In genomic region chr2:202014328-202015034, GRCh38 we compare ENCODE assay signal across 20 cellular contexts. TPM values are rescaled to one million over a fixed set of nuclear protein-coding genes. Genes with fewer than 3 reads are reported as not detected.
DNase-seq lines count a peak whose midpoint lies in the region; ATAC-seq, FAIRE-seq and TF ChIP-seq lines count a peak whose summit lies in the region.
"Had no signal": no experiment of that assay in that cellular context is flagged by ENCODE, and none has a peak within 500 bp of the region (broad histone marks: within the 10 kb centered on the region; RNA-seq: fewer than 3 reads in every experiment).

No MANE protein-coding gene starts in this region.

- no peak overlapping the region for H3K4ac ChIP-seq in neuronal stem cell (ENCODE audit: low read length)

- H2BK15ac ChIP-seq in neuronal stem cell (ENCODE audit: low read length), result peak overlapping the region; percentile 12

- in situ Hi-C loops in HepG2 (cut with HindIII; ENCODE audit: extremely low pct_ligation_motif_present, low pct_unique_long_range_greater_than_20kb), result no loop called here

- no peak overlapping the region for H2BK120ac ChIP-seq in neuronal stem cell (ENCODE audit: low read depth, low read length)

- no CpG with 5 or more reads among the region's 12 CpGs for WGBS in neuronal stem cell (ENCODE audit: extremely low coverage in 2 of 2, insufficient read length in 2 of 2, insufficient replicate concordance in 1 of 2), 2 donors
- 39% methylated on average over 12 of the region's 12 CpGs for WGBS in HepG2 (ENCODE audit: low lambda C conversion rate)

- H3K27me3 ChIP-seq in PC-3 (ENCODE audit: low read length), result 0 out of 2 replicates have a peak, but pooled peaks cover 13% of the 10 kb centered on the region
- peaks cover 10% of the 10 kb centered on the region for H3K27me3 ChIP-seq in foreskin keratinocyte
- no peaks in the 10 kb centered on the region for H3K27me3 ChIP-seq in neuronal stem cell (ENCODE audit: control insufficient read depth in 3 of 3, insufficient read depth in 3 of 3, low read depth in 1 of 3, low read length in 3 of 3)
- H3K27me3 ChIP-seq in HepG2 (ENCODE audit: control insufficient read depth in 1 of 2, insufficient read depth in 2 of 2, low read length in 2 of 2), result 0 out of 5 replicates have a peak, but pooled peaks cover 0 to 5% of the 10 kb centered on the region in 2 experiments
- H3K27me3 ChIP-seq: BLaER1, gastroesophageal sphincter, thyroid gland had no signal

- no peaks in the 10 kb centered on the region for H4K20me1 ChIP-seq in PC-3 (ENCODE audit: low read length)
- no peaks in the 10 kb centered on the region for H4K20me1 ChIP-seq in HepG2 (ENCODE audit: insufficient read depth, low read length)
- H4K20me1 ChIP-seq: BLaER1 had no signal

- no peak for TF ChIP-seq POLR2A in HepG2 (IDR thresholded peaks at IDR 0.05; ENCODE audit: insufficient read depth in 1 of 2, low read depth in 2 of 2, low read length in 2 of 2)

- no peak for TF ChIP-seq RAD21 in HepG2 (CRISPR knock-in tag; IDR thresholded peaks at IDR 0.05)

- CTCF ChIA-PET in HEK293 (lab: Yijun Ruan, JAX), result interaction anchor here (0.5 to 0.8 kb wide), 3 partner anchors 58 to 216 kb away, joined by 3 to 4 read pairs (median 3); no protein-coding TSS in a partner anchor
- CTCF ChIA-PET in PC-3 (lab: Charles Lee), result no interaction called here
- CTCF ChIA-PET in HepG2 (lab: Yijun Ruan, JAX; ENCODE audit: low intra/inter-chr PET ratio, low total read pairs), result no interaction called here

- H2BK5ac ChIP-seq in neuronal stem cell (ENCODE audit: low read length), result no peak overlapping the region

- FAIRE-seq in HepG2 (lab: Jason Lieb, UNC), result no peak
- FAIRE-seq: D721Med, TTC549 had no signal

- no peaks in the 10 kb centered on the region for H3F3A ChIP-seq in PC-3 (ENCODE audit: low read length, unreplicated experiment)

- ATAC-seq in PC-3 (peak; percentile 40; the same call in 1 of the 2 replicates), foreskin keratinocyte (peak; percentile 71), HepG2 (no peak), HG02938 (IDR thresholded peaks at IDR 0.05; ENCODE audit: unreplicated experiment) (no peak), GM21717 (IDR thresholded peaks at IDR 0.05; ENCODE audit: unreplicated experiment) (no peak), GM18511 (IDR thresholded peaks at IDR 0.05; ENCODE audit: unreplicated experiment) (no peak)
- ATAC-seq: gastroesophageal sphincter; lower lobe of right lung; stimulated activated memory B cell treated with anti-CD40 and anti-IgM and Interleukin-4, amounts not matched to agents 10 μg/mL and 1 μg/mL and 100 μg/mL, for 72 hours had no signal

- no peak overlapping the region for H2BK12ac ChIP-seq in neuronal stem cell (ENCODE audit: low read length)

- DNase-seq in PC-3, result peak; percentile 47
- DNase-seq in foreskin keratinocyte, result peak in 1 of 2 donors; percentile 53
- no peak for DNase-seq in neuronal stem cell (ENCODE audit: low spot score)
- DNase-seq in HepG2 (ENCODE audit: low spot score), result no peak
- DNase-seq: activated CD4-positive, alpha-beta T cell treated with anti-CD3 and anti-CD28 coated beads, Interleukin-2, amount 50 U/mL, for 4 hours; erythroblast; lower lobe of right lung; MV-4-11; NCI-H2081; PC-9; thyroid gland had no signal

- BruUV-seq in PC-3 (replicated peaks; lab: Mats Ljungman, UMichigan) (no TSS peak), HepG2 (replicated peaks; lab: Mats Ljungman, UMichigan) (no TSS peak)

- H3K27ac ChIP-seq in HEK293 (ENCODE audit: extremely low read depth, low read depth, low read length) (no peak overlapping the region), PC-3 (ENCODE audit: low read length) (no peak overlapping the region), foreskin keratinocyte (no peak overlapping the region), neuronal stem cell (replicated peaks; ENCODE audit: low read length) (no peak overlapping the region), HepG2 (ENCODE audit: extremely low read length, insufficient read depth, low read length) (no peak overlapping the region)
- H3K27ac ChIP-seq: BLaER1, gastroesophageal sphincter, lower lobe of right lung, PC-9, thyroid gland had no signal

- H3K9me3 ChIP-seq in HEK293 (ENCODE audit: control insufficient read depth, insufficient read depth, low read depth, low read length) (no peaks in the 10 kb centered on the region), PC-3 (ENCODE audit: low read length) (no peaks in the 10 kb centered on the region), neuronal stem cell (replicated peaks in 1 of 2; ENCODE audit: control insufficient read depth in 2 of 2, insufficient read depth in 1 of 2, low read depth in 1 of 2, low read length in 2 of 2) (no peaks in the 10 kb centered on the region), HepG2 (ENCODE audit: low read length) (no peaks in the 10 kb centered on the region)
- H3K9me3 ChIP-seq: gastroesophageal sphincter, lower lobe of right lung, thyroid gland had no signal

- no peaks in the 10 kb centered on the region for H3K79me2 ChIP-seq in PC-3 (ENCODE audit: low read length)
- H3K79me2 ChIP-seq in HepG2 (ENCODE audit: insufficient read depth, low read length), result no peaks in the 10 kb centered on the region

- TF ChIP-seq EP300 in HepG2 (IDR thresholded peaks at IDR 0.05; ENCODE audit: low read depth in 2 of 2, low read length in 2 of 2) (no peak), HepG2 (CRISPR knock-in tag; IDR thresholded peaks at IDR 0.05; ENCODE audit: borderline replicate concordance) (no peak)

- no peak overlapping the region for H4K8ac ChIP-seq in neuronal stem cell (ENCODE audit: low read depth, low read length)

- H3K4me3 ChIP-seq in HEK293 (ENCODE audit: low read depth, low read length) (no peak overlapping the region), PC-3 (ENCODE audit: low read length) (no peak overlapping the region), neuronal stem cell (ENCODE audit: low read length in 2 of 2) (no peak overlapping the region), HepG2 (replicated peaks in 1 of 3; ENCODE audit: insufficient read depth in 1 of 3, low read depth in 2 of 3, low read length in 3 of 3) (no peak overlapping the region)
- H3K4me3 ChIP-seq: BLaER1, gastroesophageal sphincter, lower lobe of right lung, PC-9, thyroid gland had no signal

- POLR2A ChIA-PET in HEK293 (lab: Yijun Ruan, JAX), result interaction anchor here (0.6 kb wide), 1 partner anchor 9 kb away, joined by 4 read pairs; no protein-coding TSS in a partner anchor
- POLR2A ChIA-PET in PC-3 (lab: Charles Lee; ENCODE audit: unreplicated experiment), result no interaction called here
- POLR2A ChIA-PET in HepG2 (lab: Yijun Ruan, JAX), result no interaction called here

- intact Hi-C loops in PC-3 (cut with micrococcal nuclease) (no loop called here), HepG2 (cut with micrococcal nuclease; ENCODE audit: unreplicated experiment) (no loop called here)

- H3K36me3 ChIP-seq in HEK293 (ENCODE audit: control insufficient read depth in 2 of 2, insufficient read depth in 1 of 2, low read length in 2 of 2) (no peaks in the 10 kb centered on the region), PC-3 (ENCODE audit: low read depth, low read length) (no peaks in the 10 kb centered on the region), neuronal stem cell (replicated peaks in 1 of 2; ENCODE audit: control insufficient read depth in 2 of 2, insufficient read depth in 2 of 2, low read length in 2 of 2) (no peaks in the 10 kb centered on the region), HepG2 (replicated peaks in 1 of 2; ENCODE audit: control insufficient read depth in 1 of 2, insufficient read depth in 2 of 2, low read length in 2 of 2) (no peaks in the 10 kb centered on the region)
- H3K36me3 ChIP-seq: BLaER1, gastroesophageal sphincter, lower lobe of right lung, thyroid gland had no signal

- H3K14ac ChIP-seq in neuronal stem cell (ENCODE audit: low read length), result no peak overlapping the region

- no peak overlapping the region for H2AFZ ChIP-seq in PC-3 (ENCODE audit: low read length)
- peak overlapping the region; percentile 54 for H2AFZ ChIP-seq in neuronal stem cell (ENCODE audit: low read length)
- H2AFZ ChIP-seq in HepG2 (ENCODE audit: low read length), result no peak overlapping the region
- H2AFZ ChIP-seq: PC-9 had no signal

- no peak overlapping the region for H3K9ac ChIP-seq in PC-3 (ENCODE audit: low read length)
- no peak overlapping the region for H3K9ac ChIP-seq in neuronal stem cell (ENCODE audit: low read depth, low read length, poor library complexity)
- H3K9ac ChIP-seq in HepG2 (ENCODE audit: insufficient read depth, low read depth, low read length), result no peak overlapping the region
- H3K9ac ChIP-seq: BLaER1 had no signal

- H3K4me1 ChIP-seq in HEK293 (ENCODE audit: control insufficient read depth, insufficient read depth, low read length), result peaks cover 10% of the 10 kb centered on the region; the same call in 1 of the 2 replicates
- 0 out of 2 replicates have a peak, but pooled peaks cover 8% of the 10 kb centered on the region for H3K4me1 ChIP-seq in PC-3 (ENCODE audit: insufficient read depth, low read length)
- H3K4me1 ChIP-seq in foreskin keratinocyte, result no peaks in the 10 kb centered on the region
- peaks cover 6 to 7% of the 10 kb centered on the region in 2 donors for H3K4me1 ChIP-seq in neuronal stem cell (ENCODE audit: control insufficient read depth in 2 of 2, insufficient read depth in 1 of 2, low read depth in 1 of 2, low read length in 2 of 2)
- no peaks in the 10 kb centered on the region for H3K4me1 ChIP-seq in HepG2 (ENCODE audit: insufficient read depth, low read length)
- H3K4me1 ChIP-seq: thyroid gland had no signal

- H3K23ac ChIP-seq in neuronal stem cell (ENCODE audit: low read depth, low read length, poor library complexity), result no peak overlapping the region

- no peak overlapping the region for H2AK5ac ChIP-seq in neuronal stem cell (ENCODE audit: low read depth, low read length)

- H4K91ac ChIP-seq in neuronal stem cell (ENCODE audit: low read depth, low read length, poor library complexity), result no peak overlapping the region

- H3K4me2 ChIP-seq in PC-3 (ENCODE audit: low read length) (peak overlapping the region; percentile 15; the same call in 1 of the 2 replicates), neuronal stem cell (ENCODE audit: insufficient read depth, low read length, poor library complexity, severe bottlenecking) (no peak overlapping the region), HepG2 (ENCODE audit: low read depth, low read length) (no peak overlapping the region)
- H3K4me2 ChIP-seq: BLaER1, PC-9 had no signal

- TF ChIP-seq CTCF in HEK293 (tag by site-specific recombination; IDR thresholded peaks at IDR 0.05), result no peak
- TF ChIP-seq CTCF in PC-3 (conservative IDR thresholded peaks at IDR 0.05; ENCODE audit: low read depth, low read length), result no peak
- no peak for TF ChIP-seq CTCF in foreskin keratinocyte (conservative IDR thresholded peaks at IDR 0.05)
- TF ChIP-seq CTCF in HepG2 (CRISPR knock-in tag; IDR thresholded peaks at IDR 0.05), result no peak

- no peak overlapping the region for H3K18ac ChIP-seq in neuronal stem cell (ENCODE audit: low read length)

- no peaks in the 10 kb centered on the region for H3K79me1 ChIP-seq in neuronal stem cell (ENCODE audit: low read depth, low read length)

- no peaks in the 10 kb centered on the region for H3K9me2 ChIP-seq in PC-3 (replicated peaks; ENCODE audit: low read length)

RNA-seq across cellular contexts. Expression of gene FZD7, which starts 19.2 kb away (rescaled TPM):
- total RNA-seq in PC-3 (2014; rRNA removed), result 4.8 and 5.5 TPM in 2 replicates
- 2.5 TPM in 2 replicates for total RNA-seq in foreskin keratinocyte
- polyA plus RNA-seq in foreskin keratinocyte, result 1.2 and 1.3 TPM in 2 replicates
- 97.9 TPM for polyA plus RNA-seq in neuronal stem cell (2013, experiment 1 of 2)
- polyA plus RNA-seq in neuronal stem cell (2013, experiment 2 of 2), result 102 TPM
- 0.13 TPM in 1 of 2 replicates, not detected in the other for total RNA-seq in HepG2 (2016; rRNA removed; fragmentation: Illumina TruSeq; extraction: Trizol)
- total RNA-seq in HepG2 (2016; cell fraction: cytosol; rRNA removed; fragmentation: Illumina TruSeq; extraction: Trizol; ENCODE audit: low read depth), result not detected in 2 replicates
- total RNA-seq in HepG2 (2016; cell fraction: insoluble cytoplasmic fraction; rRNA removed; fragmentation: Illumina TruSeq; extraction: Trizol), result 0.06 and 0.24 TPM in 2 replicates
- 0.03 TPM in 1 of 2 replicates, not detected in the other for total RNA-seq in HepG2 (2016; cell fraction: membrane; rRNA removed; fragmentation: Illumina TruSeq; extraction: Trizol)
- total RNA-seq in HepG2 (2016; cell fraction: nucleus; rRNA removed; fragmentation: Illumina TruSeq; extraction: Trizol), result 0.19 and 0.31 TPM in 2 replicates
- polyA plus RNA-seq in HepG2 (2011; rRNA removed), result 0.38 and 0.48 TPM in 2 replicates
- polyA plus RNA-seq in HepG2 (2011; cell fraction: cytosol; rRNA removed), result 0.50 and 0.70 TPM in 2 replicates
- polyA plus RNA-seq in HepG2 (2011; cell fraction: nucleus; rRNA removed), result 0.87 and 1.0 TPM in 2 replicates
- 0.68 and 1.2 TPM in 2 replicates for polyA plus RNA-seq in HepG2 (2012)
- not detected in 2 replicates for polyA plus RNA-seq in HepG2 (2016; cell fraction: cytosol; fragmentation: Illumina TruSeq; extraction: Trizol; ENCODE audit: low read depth)
- 0.05 and 0.09 TPM in 2 replicates for polyA plus RNA-seq in HepG2 (2016; cell fraction: insoluble cytoplasmic fraction; fragmentation: Illumina TruSeq; extraction: Trizol; ENCODE audit: low read depth)
- polyA plus RNA-seq in HepG2 (2016; cell fraction: membrane; fragmentation: Illumina TruSeq; extraction: Trizol; ENCODE audit: low read depth), result 0.03 TPM in 1 of 2 replicates, not detected in the other
- polyA plus RNA-seq in HepG2 (2016; cell fraction: nucleus; fragmentation: Illumina TruSeq; extraction: Trizol; ENCODE audit: insufficient read depth, low read depth), result 0.27 and 0.42 TPM in 2 replicates
- 3.7 and 9.1 TPM in 2 replicates for polyA minus RNA-seq in HepG2 (2011; rRNA and poly(A)+ RNA removed; ENCODE audit: low replicate concordance)
- 1.2 and 1.5 TPM in 2 replicates for polyA minus RNA-seq in HepG2 (2011; cell fraction: cytosol; rRNA and poly(A)+ RNA removed)
- polyA minus RNA-seq in HepG2 (2011; cell fraction: nucleus; rRNA and poly(A)+ RNA removed), result 0.75 and 0.77 TPM in 2 replicates

RNA-seq across cellular contexts. Expression of gene KIAA2012, which starts 58.6 kb away (rescaled TPM):
- total RNA-seq in PC-3 (2014; rRNA removed), result not detected in 2 replicates
- total RNA-seq in foreskin keratinocyte, result not detected in 2 replicates
- polyA plus RNA-seq in foreskin keratinocyte, result not detected in 2 replicates
- 0.07 TPM for polyA plus RNA-seq in neuronal stem cell (2013, experiment 1 of 2)
- 0.04 TPM for polyA plus RNA-seq in neuronal stem cell (2013, experiment 2 of 2)
- total RNA-seq in HepG2 (2016; rRNA removed; fragmentation: Illumina TruSeq; extraction: Trizol), result not detected in 2 replicates
- not detected in 2 replicates for total RNA-seq in HepG2 (2016; cell fraction: cytosol; rRNA removed; fragmentation: Illumina TruSeq; extraction: Trizol; ENCODE audit: low read depth)
- not detected in 2 replicates for total RNA-seq in HepG2 (2016; cell fraction: insoluble cytoplasmic fraction; rRNA removed; fragmentation: Illumina TruSeq; extraction: Trizol)
- not detected in 2 replicates for total RNA-seq in HepG2 (2016; cell fraction: membrane; rRNA removed; fragmentation: Illumina TruSeq; extraction: Trizol)
- total RNA-seq in HepG2 (2016; cell fraction: nucleus; rRNA removed; fragmentation: Illumina TruSeq; extraction: Trizol), result not detected in 2 replicates
- polyA plus RNA-seq in HepG2 (2011; rRNA removed), result not detected in 2 replicates
- polyA plus RNA-seq in HepG2 (2011; cell fraction: cytosol; rRNA removed), result not detected in 2 replicates
- polyA plus RNA-seq in HepG2 (2011; cell fraction: nucleus; rRNA removed), result not detected in 2 replicates
- not detected in 2 replicates for polyA plus RNA-seq in HepG2 (2012)
- not detected in 2 replicates for polyA plus RNA-seq in HepG2 (2016; cell fraction: cytosol; fragmentation: Illumina TruSeq; extraction: Trizol; ENCODE audit: low read depth)
- polyA plus RNA-seq in HepG2 (2016; cell fraction: insoluble cytoplasmic fraction; fragmentation: Illumina TruSeq; extraction: Trizol; ENCODE audit: low read depth), result not detected in 2 replicates
- not detected in 2 replicates for polyA plus RNA-seq in HepG2 (2016; cell fraction: membrane; fragmentation: Illumina TruSeq; extraction: Trizol; ENCODE audit: low read depth)
- polyA plus RNA-seq in HepG2 (2016; cell fraction: nucleus; fragmentation: Illumina TruSeq; extraction: Trizol; ENCODE audit: insufficient read depth, low read depth), result not detected in 2 replicates
- not detected in 2 replicates for polyA minus RNA-seq in HepG2 (2011; rRNA and poly(A)+ RNA removed; ENCODE audit: low replicate concordance)
- polyA minus RNA-seq in HepG2 (2011; cell fraction: cytosol; rRNA and poly(A)+ RNA removed), result not detected in 2 replicates
- polyA minus RNA-seq in HepG2 (2011; cell fraction: nucleus; rRNA and poly(A)+ RNA removed), result not detected in 2 replicates
- total RNA-seq: gastroesophageal sphincter, PC-9, thyroid gland had no signal

Comparison
In these comparisons a context has a peak if more than half of its experiments do, and no peak if none do; other contexts are left out.
1. ATAC-seq: peak in PC-3 (single experiment) and foreskin keratinocyte (single experiment); none in HepG2 (single experiment), HG02938 (single experiment), GM21717 (single experiment) and GM18511 (single experiment).
2. Of the 63 proteins assayed by ChIP-seq in both HepG2 and HEK293: peak only in HepG2: none; only in HEK293: PATZ1, PRDM10, ZNF335, ZNF629 and ZSCAN30; in both: none; in neither: 58.